12 cellular contexts compared by ENCODE assay signal in genomic region chr11:122642472-122642922, GRCh38. TPM values are rescaled to one million over a fixed set of nuclear protein-coding genes. Genes with fewer than 3 reads are reported as not detected.
DNase-seq lines count a peak whose midpoint lies in the region; TF ChIP-seq lines count a peak whose summit lies in the region.
"Had no signal": no experiment of that assay in that cellular context is flagged by ENCODE, and none has a peak within 500 bp of the region (broad histone marks: within the 10 kb centered on the region; RNA-seq: fewer than 3 reads in every experiment).

No MANE protein-coding gene starts in this region.

- peak overlapping the region; percentile 42 for H3K4me3 ChIP-seq in skeletal muscle satellite cell (ENCODE audit: low read length)
- H3K4me3 ChIP-seq in transverse colon: no peak overlapping the region

- peak overlapping the region; percentile 62 for H3K9ac ChIP-seq in skeletal muscle satellite cell (ENCODE audit: low read depth, low read length)

- H3K4me1 ChIP-seq in skeletal muscle satellite cell (ENCODE audit: control insufficient read depth, insufficient read depth, low read length) (peaks cover 28% of the 10 kb centered on the region), transverse colon (no peaks in the 10 kb centered on the region)

- TF ChIP-seq POLR2A in transverse colon (IDR thresholded peaks at IDR 0.05): no peak

- no peaks in the 10 kb centered on the region for H3K36me3 ChIP-seq in skeletal muscle satellite cell (ENCODE audit: insufficient read depth, low read length)
- no peaks in the 10 kb centered on the region for H3K36me3 ChIP-seq in transverse colon

- 31 to 38% methylated on average over 2 to 4 of the region's 4 CpGs for WGBS in transverse colon (ENCODE audit: low coverage in 1 of 2), 2 donors

- intact Hi-C loops in transverse colon (cut with DNase I; ENCODE audit: low total_unique reads): no loop called here

- peak; percentile 56 for DNase-seq in H4 (ENCODE audit: low spot score)
- DNase-seq in SW480 (ENCODE audit: low spot score): peak; percentile 66
- DNase-seq in glomerular endothelial cell (ENCODE audit: extremely low read depth, low read depth, low spot score): peak; percentile 23
- no peak for DNase-seq in NCI-H2029 treated with DMSO at 0.1 percent for 48 hours (lab: John Stamatoyannopoulos, UW)
- no peak for DNase-seq in activated gamma-delta T cell (lab: John Stamatoyannopoulos, UW)
- no peak for DNase-seq in NCI-H1105 (lab: John Stamatoyannopoulos, UW)
- no peak for DNase-seq in transverse colon
- DNase-seq: activated gamma-delta T cell treated with Interleukin-2 at 50 U/mL for 16 hours; naive B cell; NCI-H2171; stimulated activated CD4-positive, alpha-beta T cell treated with anti-CD3 and anti-CD28 coated beads, Interleukin-4, amount 100 ng/mL, for 4 hours had no signal

- peak overlapping the region in 1 of 4 donors; percentile 33 for H3K27ac ChIP-seq in transverse colon

- H3K27me3 ChIP-seq in skeletal muscle satellite cell (ENCODE audit: control insufficient read depth, insufficient read depth, low read length) (no peaks in the 10 kb centered on the region), transverse colon (no peaks in the 10 kb centered on the region)

- no peak for TF ChIP-seq CTCF in transverse colon (IDR thresholded peaks at IDR 0.05)

- in situ Hi-C loops in transverse colon (cut with MboI; ENCODE audit: low pct_ligation_motif_present in 1 of 4, low pct_unique_long_range_greater_than_20kb in 1 of 4, low sequenced_read_pairs in 3 of 4): loop anchor here in 2 of 4 donors (25.0 kb wide), 2 partner anchors 220 to 395 kb away; no protein-coding TSS in a partner anchor

- no peak for TF ChIP-seq EP300 in transverse colon (IDR thresholded peaks at IDR 0.05; ENCODE audit: low read depth)

- peak overlapping the region; percentile 74 for H3K4me2 ChIP-seq in skeletal muscle satellite cell (ENCODE audit: low read length)

- H3K9me3 ChIP-seq in skeletal muscle satellite cell (replicated peaks; ENCODE audit: low read length) (no peaks in the 10 kb centered on the region), transverse colon (no peaks in the 10 kb centered on the region)

RNA-seq across cellular contexts. Expression of gene UBASH3B, which starts 13.0 kb away (rescaled TPM):
- 4.4 and 6.4 TPM in 2 replicates for total RNA-seq in H4 (2014; rRNA removed; shearing (Covaris generic))
- 27.7 and 49.8 TPM in 2 replicates for total RNA-seq in glomerular endothelial cell
- total RNA-seq in skeletal muscle satellite cell (2012; rRNA removed): 21.0 and 24.6 TPM in 2 replicates
- total RNA-seq in transverse colon: 100 to 1,000 TPM in 1 of 4 donors, 10 to 100 TPM in 1, 1 to 10 TPM in 2; 2.0 to 101 (median 17.0) TPM

Comparison
In these comparisons a context has a peak if more than half of its experiments do, and no peak if none do; other contexts are left out.
1. DNase-seq: peak in H4 (single experiment), SW480 (single experiment) and glomerular endothelial cell (single experiment); none in NCI-H2029 treated with DMSO at 0.1 percent for 48 hours (single experiment), activated gamma-delta T cell (single experiment), NCI-H1105 (single experiment) and transverse colon (single experiment).